18 cellular contexts compared by ENCODE assay signal in genomic region chr20:59690976-59691375, GRCh38.
A peak's percentile ranks its signal among the peaks of the same experiment; 100 is the strongest.
DNase-seq lines count a peak whose midpoint lies in the region; ATAC-seq and TF ChIP-seq lines count a peak whose summit lies in the region.
"Had no signal": no experiment of that assay in that cellular context is flagged by ENCODE, and none has a peak within 500 bp of the region (broad histone marks: within the 10 kb centered on the region; RNA-seq: fewer than 3 reads in every experiment).

No MANE protein-coding gene starts in this region.

- TF ChIP-seq CTCF in psoas muscle (IDR thresholded peaks at IDR 0.05): no peak

- DNase-seq in islet precursor cell (peak; percentile 16), DMS53 (lab: John Stamatoyannopoulos, UW) (no peak), psoas muscle (no peak)
- no peak for DNase-seq in stimulated activated CD4-positive, alpha-beta T cell treated with anti-CD3 and anti-CD28 coated beads, Interleukin-4, amount 100 ng/mL, for 24 hours
- DNase-seq: 8988T; ACHN; BE2C; C1 segment of cervical spinal cord; CD4-positive, alpha-beta memory T cell; CD4-positive, CD25-positive, alpha-beta regulatory T cell; CD8-positive, alpha-beta memory T cell; COR-L47; DMS 273 treated with DMSO at 0.1 percent for 48 hours; DMS153; DMS79 treated with DMSO at 0.1 percent for 48 hours; GF-D8 had no signal

- no peaks in the 10 kb centered on the region; a peak in 1 of 22 replicates for H3K27me3 ChIP-seq in BLaER1 treated with 17β-estradiol and CSF1 and Interleukin-3, amounts not matched to agents 10 nM and 100 nM
- H3K27me3 ChIP-seq in psoas muscle (ENCODE audit: insufficient read depth in 3 of 3, low read length in 2 of 3): peaks cover 0 to 4% (median 0%) of the 10 kb centered on the region in 3 donors

- peaks cover 0 to 8% (median 0%) of the 10 kb centered on the region in 11 experiments; a peak in 3 of 22 replicates for H3K9me3 ChIP-seq in BLaER1 treated with 17β-estradiol and CSF1 and Interleukin-3, amounts not matched to agents 10 nM and 100 nM (replicated peaks in 1 of 11)
- no peaks in the 10 kb centered on the region for H3K9me3 ChIP-seq in psoas muscle
- H3K9me3 ChIP-seq: BE2C had no signal

- peaks cover 0 to 100% (median 6%) of the 10 kb centered on the region in 11 experiments; a peak in 9 of 22 replicates for H4K20me1 ChIP-seq in BLaER1 treated with 17β-estradiol and CSF1 and Interleukin-3, amounts not matched to agents 10 nM and 100 nM

- H3K4me1 ChIP-seq in BLaER1 treated with 17β-estradiol and CSF1 and Interleukin-3, amounts not matched to agents 10 nM and 100 nM: peaks cover 19 to 88% (median 79%) of the 10 kb centered on the region in 10 experiments
- H3K4me1 ChIP-seq in psoas muscle: no peaks in the 10 kb centered on the region
- H3K4me1 ChIP-seq: BE2C had no signal

- peak overlapping the region in 5 of 11 experiments; percentile 17 to 52 (median 30); a peak in 3 of 22 replicates for H3K27ac ChIP-seq in BLaER1 treated with 17β-estradiol and CSF1 and Interleukin-3, amounts not matched to agents 10 nM and 100 nM
- H3K27ac ChIP-seq in temporal lobe (ENCODE audit: low read depth, low read length) (peak overlapping the region; percentile 77), psoas muscle (no peak overlapping the region)

- H3K36me3 ChIP-seq in BLaER1 treated with 17β-estradiol and CSF1 and Interleukin-3, amounts not matched to agents 10 nM and 100 nM: peaks cover 0 to 71% (median 15%) of the 10 kb centered on the region in 11 experiments; a peak in 13 of 22 replicates
- H3K36me3 ChIP-seq in psoas muscle (ENCODE audit: insufficient read depth in 1 of 2, low read depth in 1 of 2): no peaks in the 10 kb centered on the region
- H3K36me3 ChIP-seq: BE2C had no signal

- no peak overlapping the region for H3K9ac ChIP-seq in BLaER1 treated with 17β-estradiol and CSF1 and Interleukin-3, amounts not matched to agents 10 nM and 100 nM

- 75 to 86% (median 79%) methylated on average over 4 of the region's 4 CpGs for WGBS in psoas muscle, 3 donors

- H3K4me3 ChIP-seq in BLaER1 treated with 17β-estradiol and CSF1 and Interleukin-3, amounts not matched to agents 10 nM and 100 nM: no peak overlapping the region
- H3K4me3 ChIP-seq in psoas muscle: no peak overlapping the region

- H3K4me2 ChIP-seq in BLaER1 treated with 17β-estradiol and CSF1 and Interleukin-3, amounts not matched to agents 10 nM and 100 nM: peak overlapping the region in 8 of 11 experiments; percentile 50 to 73 (median 68); a peak in 12 of 22 replicates

- no peak for ATAC-seq in psoas muscle

- intact Hi-C loops in psoas muscle (cut with DNase I): no loop called here
